Comparison of ENCODE assay signal across 8 cellular contexts in the genomic region with DNA sequence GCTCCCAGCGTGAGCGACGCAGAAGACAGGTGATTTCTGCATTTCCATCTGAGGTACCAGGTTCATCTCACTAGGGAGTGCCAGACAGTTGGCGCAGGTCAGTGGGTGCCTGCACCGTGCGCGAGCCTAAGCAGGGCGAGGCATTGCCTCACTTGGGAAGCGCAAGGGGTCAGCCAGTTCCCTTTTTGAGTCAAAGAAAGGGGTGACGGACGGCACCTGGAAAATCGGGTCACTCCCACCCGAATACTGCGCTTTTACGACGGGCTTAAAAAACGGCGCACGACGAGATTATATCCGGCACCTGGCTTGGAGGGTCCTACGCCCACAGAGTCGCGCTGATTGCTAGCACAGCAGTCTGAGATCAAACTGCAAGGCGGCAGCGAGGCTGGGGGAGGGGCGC.
DNase-seq lines count a peak whose midpoint lies in the region; FAIRE-seq and TF ChIP-seq lines count a peak whose summit lies in the region.
"Not testable (repeated sequence)": the region's sequence is repeated elsewhere in the genome, so short reads cannot be mapped to it uniquely, and the experiment has no call there.

No MANE protein-coding gene starts in this region.

- not testable (repeated sequence) for H3K9me3 ChIP-seq in astrocyte (ENCODE audit: insufficient read depth, low read depth, low read length); iPS-18c (ENCODE audit: control insufficient read depth, insufficient read depth, low read length)

- not testable (repeated sequence) for H3K36me3 ChIP-seq in H7 (replicated peaks; ENCODE audit: control insufficient read depth, insufficient read depth, low read length); astrocyte (ENCODE audit: insufficient read depth, low read length)

- H3K27me3 ChIP-seq in H7 (ENCODE audit: control insufficient read depth, insufficient read depth, low read length); astrocyte (ENCODE audit: insufficient read depth, low read length): not testable (repeated sequence)

- not testable (repeated sequence) for H3K4me2 ChIP-seq in astrocyte (ENCODE audit: low read length)

- not testable (repeated sequence) for TF ChIP-seq CTCF in 22Rv1 (IDR thresholded peaks at IDR 0.05); astrocyte (IDR thresholded peaks at IDR 0.05; ENCODE audit: insufficient read depth, low read depth, low read length); glutamatergic neuron (IDR thresholded peaks at IDR 0.05; ENCODE audit: partially characterized antibody, unreplicated experiment); nephron progenitor cell (IDR thresholded peaks at IDR 0.05); progenitor cell of endocrine pancreas (IDR thresholded peaks at IDR 0.05; ENCODE audit: unreplicated experiment)

- not testable (repeated sequence) for H2AFZ ChIP-seq in astrocyte (ENCODE audit: low read depth, low read length)

- H3K27me3 Mint-ChIP-seq in astrocyte (ENCODE audit: low read depth, unreplicated experiment); glutamatergic neuron (ENCODE audit: unreplicated experiment); nephron progenitor cell (ENCODE audit: low read depth, poor library complexity); progenitor cell of endocrine pancreas: not testable (repeated sequence)

- H3K9me3 Mint-ChIP-seq in astrocyte (ENCODE audit: unreplicated experiment); glutamatergic neuron (ENCODE audit: unreplicated experiment); nephron progenitor cell; progenitor cell of endocrine pancreas (ENCODE audit: low read depth): not testable (repeated sequence)

- peak overlapping the region; percentile 62 for H3K4me3 Mint-ChIP-seq in astrocyte (ENCODE audit: unreplicated experiment)
- peak overlapping the region; percentile 96 for H3K4me3 Mint-ChIP-seq in glutamatergic neuron (ENCODE audit: unreplicated experiment)
- H3K4me3 Mint-ChIP-seq in nephron progenitor cell = peak overlapping the region; percentile 74
- peak overlapping the region; percentile 93 for H3K4me3 Mint-ChIP-seq in progenitor cell of endocrine pancreas (ENCODE audit: low read depth)

- H3K27ac Mint-ChIP-seq in astrocyte (ENCODE audit: unreplicated experiment); nephron progenitor cell: not testable (repeated sequence)
- H3K27ac Mint-ChIP-seq in glutamatergic neuron (ENCODE audit: unreplicated experiment) (peak overlapping the region; percentile 95), progenitor cell of endocrine pancreas (peak overlapping the region; percentile 97)

- H3K36me3 Mint-ChIP-seq in astrocyte (ENCODE audit: low read depth, unreplicated experiment); glutamatergic neuron (ENCODE audit: unreplicated experiment); nephron progenitor cell (ENCODE audit: low read depth); progenitor cell of endocrine pancreas (ENCODE audit: insufficient read depth): not testable (repeated sequence)

- peak overlapping the region; percentile 49 for H3K27ac ChIP-seq in 22Rv1
- not testable (repeated sequence) for H3K27ac ChIP-seq in astrocyte (ENCODE audit: low read depth, low read length)

- FAIRE-seq in astrocyte (lab: Jason Lieb, UNC) = not testable (repeated sequence)

- peak overlapping the region; percentile 63 for H3K4me3 ChIP-seq in H7 (ENCODE audit: insufficient read depth, low read depth, low read length)
- H3K4me3 ChIP-seq in astrocyte (ENCODE audit: insufficient read depth, low read depth, low read length) = not testable (repeated sequence)
- H3K4me3 ChIP-seq in iPS-18c (ENCODE audit: insufficient read depth, low read depth, low read length) = peak overlapping the region; percentile 68; the same call in 1 of the 2 replicates

- H4K20me1 ChIP-seq in astrocyte (ENCODE audit: insufficient read depth, low read length) = not testable (repeated sequence)

- H3K4me1 ChIP-seq in astrocyte (ENCODE audit: insufficient read depth, low read length) = not testable (repeated sequence)

- not testable (repeated sequence) for H3K79me2 ChIP-seq in astrocyte (ENCODE audit: insufficient read depth, low read length)

- H3K4me1 Mint-ChIP-seq in astrocyte (ENCODE audit: low read depth, unreplicated experiment); glutamatergic neuron (ENCODE audit: low read depth, unreplicated experiment); nephron progenitor cell; progenitor cell of endocrine pancreas (ENCODE audit: low read depth): not testable (repeated sequence)

- not testable (repeated sequence) for H3K9ac ChIP-seq in astrocyte (ENCODE audit: low read length)

- not testable (repeated sequence) for DNase-seq in H7; astrocyte (ENCODE audit: low read depth); nephron progenitor cell
- peak; percentile 31 for DNase-seq in NCI-H146 (lab: John Stamatoyannopoulos, UW)
- peak; percentile 32 for DNase-seq in glutamatergic neuron
- DNase-seq in progenitor cell of endocrine pancreas (ENCODE audit: low spot score, unreplicated experiment) = peak; percentile 13
